ENCODE assay signal across 8 cellular contexts in genomic region chr3:64399205-64399800, GRCh38.
DNase-seq lines count a peak whose midpoint lies in the region; TF ChIP-seq lines count a peak whose summit lies in the region.

No MANE protein-coding gene starts in this region.

- no peaks in the 10 kb centered on the region for H3K4me1 ChIP-seq in osteoblast (ENCODE audit: insufficient read depth, low read length)

- TF ChIP-seq CTCF in osteoblast (IDR thresholded peaks at IDR 0.05; ENCODE audit: extremely low read depth, low read depth, low read length): peak; percentile 84

- H3K27ac ChIP-seq in osteoblast (ENCODE audit: low read depth, low read length): no peak overlapping the region

- H3K27me3 ChIP-seq in osteoblast (ENCODE audit: insufficient read depth, low read length): no peaks in the 10 kb centered on the region

- no peaks in the 10 kb centered on the region for H3K9me3 ChIP-seq in osteoblast (ENCODE audit: low read depth, low read length)

- H2AFZ ChIP-seq in osteoblast (ENCODE audit: low read length): no peak overlapping the region

- no peaks in the 10 kb centered on the region for H3K36me3 ChIP-seq in osteoblast (ENCODE audit: insufficient read depth, low read length)

- H3K4me2 ChIP-seq in osteoblast (ENCODE audit: insufficient read depth, low read length): no peak overlapping the region

- in situ Hi-C loops in SK-MEL-5 (cut with HindIII; ENCODE audit: low pct_unique_long_range_greater_than_20kb, low sequenced_read_pairs): no loop called here

- no peaks in the 10 kb centered on the region for H4K20me1 ChIP-seq in osteoblast (ENCODE audit: insufficient read depth, low read length)

- peak; percentile 48 for DNase-seq in A172 (ENCODE audit: low spot score)
- DNase-seq in GM03348 (ENCODE audit: low spot score): peak; percentile 75
- peak; percentile 60 for DNase-seq in HT-29 (ENCODE audit: low spot score)
- DNase-seq in SK-MEL-5 (ENCODE audit: low read depth, low spot score): peak; percentile 78
- peak; percentile 47 for DNase-seq in fibroblast of the conjunctiva (ENCODE audit: low read depth)
- DNase-seq in osteoblast (ENCODE audit: insufficient read length, low spot score, missing footprints): peak; percentile 83
- DNase-seq in NCI-H128 (lab: John Stamatoyannopoulos, UW; ENCODE audit: unreplicated experiment): no peak
- DNase-seq in stimulated activated CD4-positive, alpha-beta T cell treated with anti-CD3 and anti-CD28 coated beads, Interleukin-4, amount 100 ng/mL, for 4 hours: no peak

- no peaks in the 10 kb centered on the region for H3K79me2 ChIP-seq in osteoblast (ENCODE audit: insufficient read depth, low read length)

- H3K4me3 ChIP-seq in osteoblast (ENCODE audit: insufficient read depth, low read length): no peak overlapping the region

Comparison
In these comparisons a context has a peak if more than half of its experiments do, and no peak if none do; other contexts are left out.
1. DNase-seq: peak in A172 (single experiment), GM03348 (single experiment), HT-29 (single experiment), SK-MEL-5 (single experiment), fibroblast of the conjunctiva (single experiment) and osteoblast (single experiment); none in NCI-H128 (single experiment) and stimulated activated CD4-positive, alpha-beta T cell treated with anti-CD3 and anti-CD28 coated beads, Interleukin-4, amount 100 ng/mL, for 4 hours (0 of 2).